In genomic region chr10:67884313-67884841, GRCh38 we compare ENCODE assay signal across 8 cellular contexts. TPM values are rescaled to one million over a fixed set of nuclear protein-coding genes. Genes with fewer than 3 reads are reported as not detected.
A peak's percentile ranks its signal among the peaks of the same experiment; 100 is the strongest.
DNase-seq lines count a peak whose midpoint lies in the region; ATAC-seq and TF ChIP-seq lines count a peak whose summit lies in the region.

TSS of gene SIRT1 (plus strand) at chr10:67884656. CDS start at chr10:67884722, 66 bp downstream.

- peaks cover 21% of the 10 kb centered on the region for H3K36me3 Mint-ChIP-seq in activated CD4-positive, alpha-beta T cell treated with anti-CD3 and anti-CD28 coated beads, Interleukin-2, amount 10 ng/mL, durations not matched to agents 24 days and 14 days (ENCODE audit: low read depth)

- H3K4me2 ChIP-seq in BLaER1 treated with 17β-estradiol and CSF1 and Interleukin-3, amounts not matched to agents 10 nM and 100 nM: peak within 1 kb of the TSS; percentile 66 to 96 (median 89)

- peak within 1 kb of the TSS; percentile 90 for H3K27ac Mint-ChIP-seq in activated CD4-positive, alpha-beta T cell treated with anti-CD3 and anti-CD28 coated beads, Interleukin-2, amount 10 ng/mL, durations not matched to agents 24 days and 14 days

- H3K4me1 ChIP-seq in BLaER1 treated with 17β-estradiol and CSF1 and Interleukin-3, amounts not matched to agents 10 nM and 100 nM: peaks cover 17 to 28% (median 23%) of the 10 kb centered on the region in 10 experiments
- peaks cover 3% of the 10 kb centered on the region for H3K4me1 ChIP-seq in colonic mucosa

- peak within 1 kb of the TSS; percentile 97 to 100 (median 99) for H3K9ac ChIP-seq in BLaER1 treated with 17β-estradiol and CSF1 and Interleukin-3, amounts not matched to agents 10 nM and 100 nM
- H3K9ac ChIP-seq in colonic mucosa (ENCODE audit: low read depth in 2 of 2, low read length in 2 of 2): peak within 1 kb of the TSS; percentile 79 to 92

- peak within 1 kb of the TSS; percentile 97 to 100 (median 99) for H3K27ac ChIP-seq in BLaER1 treated with 17β-estradiol and CSF1 and Interleukin-3, amounts not matched to agents 10 nM and 100 nM
- H3K27ac ChIP-seq in colonic mucosa: peak within 1 kb of the TSS; percentile 95

- ATAC-seq in GM19324 (IDR thresholded peaks at IDR 0.05; ENCODE audit: low FRiP score, unreplicated experiment): peak; percentile 90
- ATAC-seq in HG03460 (IDR thresholded peaks at IDR 0.05; ENCODE audit: unreplicated experiment): peak; percentile 79
- peak; percentile 88 for ATAC-seq in left colon

- DNase-seq in NCI-H524 treated with DMSO at 0.1 percent for 48 hours (lab: John Stamatoyannopoulos, UW): peak; percentile 39
- DNase-seq in activated CD4-positive, alpha-beta T cell treated with anti-CD3 and anti-CD28 coated beads, Interleukin-2, amount 10 ng/mL, durations not matched to agents 24 days and 14 days: peak; percentile 98
- peak; percentile 98 for DNase-seq in colonic mucosa
- peak; percentile 96 to 98 for DNase-seq in left colon
- DNase-seq in stimulated activated CD4-positive, alpha-beta T cell treated with anti-CD3 and anti-CD28 coated beads, Interleukin-1b, Interleukin-23, amount 100 ng/mL, for 4 hours (ENCODE audit: low read depth in 2 of 2): peak; percentile 93 to 95

- H4K20me1 ChIP-seq in BLaER1 treated with 17β-estradiol and CSF1 and Interleukin-3, amounts not matched to agents 10 nM and 100 nM: peaks cover 28 to 46% (median 41%) of the 10 kb centered on the region in 11 experiments; a peak in 20 of 22 replicates

- no peaks in the 10 kb centered on the region for H3K9me3 Mint-ChIP-seq in activated CD4-positive, alpha-beta T cell treated with anti-CD3 and anti-CD28 coated beads, Interleukin-2, amount 10 ng/mL, durations not matched to agents 24 days and 14 days

- TF ChIP-seq CTCF in colonic mucosa (IDR thresholded peaks at IDR 0.05): no peak

- H3K4me1 Mint-ChIP-seq in activated CD4-positive, alpha-beta T cell treated with anti-CD3 and anti-CD28 coated beads, Interleukin-2, amount 10 ng/mL, durations not matched to agents 24 days and 14 days: peaks cover 23% of the 10 kb centered on the region

- H3K27me3 ChIP-seq in BLaER1 treated with 17β-estradiol and CSF1 and Interleukin-3, amounts not matched to agents 10 nM and 100 nM: no peaks in the 10 kb centered on the region
- H3K27me3 ChIP-seq in colonic mucosa: no peaks in the 10 kb centered on the region

- intact Hi-C loops in activated CD4-positive, alpha-beta T cell treated with anti-CD3 and anti-CD28 coated beads, Interleukin-2, amount 10 ng/mL, durations not matched to agents 24 days and 14 days (cut with micrococcal nuclease): loop anchor here (2.0 kb wide), 2 partner anchors 94 to 446 kb away; no protein-coding TSS in a partner anchor
- intact Hi-C loops in colonic mucosa (cut with DNase I): loop anchor here (10.0 kb wide), 1 partner anchor 190 kb away; the partner anchor contains the start of gene HERC4
- intact Hi-C loops in left colon (cut with DNase I, micrococcal nuclease): no loop called here

- H3K36me3 ChIP-seq in BLaER1 treated with 17β-estradiol and CSF1 and Interleukin-3, amounts not matched to agents 10 nM and 100 nM: peaks cover 26 to 31% (median 28%) of the 10 kb centered on the region in 11 experiments
- H3K36me3 ChIP-seq in colonic mucosa: no peaks in the 10 kb centered on the region

- H3K9me3 ChIP-seq in BLaER1 treated with 17β-estradiol and CSF1 and Interleukin-3, amounts not matched to agents 10 nM and 100 nM (replicated peaks in 1 of 11): no peaks in the 10 kb centered on the region
- H3K9me3 ChIP-seq in colonic mucosa: no peaks in the 10 kb centered on the region

- peak within 1 kb of the TSS; percentile 66 to 93 (median 84) for H3K4me3 ChIP-seq in BLaER1 treated with 17β-estradiol and CSF1 and Interleukin-3, amounts not matched to agents 10 nM and 100 nM
- H3K4me3 ChIP-seq in colonic mucosa: peak within 1 kb of the TSS; percentile 73

- peak within 1 kb of the TSS; percentile 97 for H3K4me3 Mint-ChIP-seq in activated CD4-positive, alpha-beta T cell treated with anti-CD3 and anti-CD28 coated beads, Interleukin-2, amount 10 ng/mL, durations not matched to agents 24 days and 14 days

- peaks cover 3% of the 10 kb centered on the region for H3K27me3 Mint-ChIP-seq in activated CD4-positive, alpha-beta T cell treated with anti-CD3 and anti-CD28 coated beads, Interleukin-2, amount 10 ng/mL, durations not matched to agents 24 days and 14 days

RNA-seq across cellular contexts. Expression of gene SIRT1, which starts in this region (rescaled TPM):
- total RNA-seq in activated CD4-positive, alpha-beta T cell treated with anti-CD3 and anti-CD28 coated beads, Interleukin-2, amount 10 ng/mL, durations not matched to agents 24 days and 14 days: 27.1 and 27.8 TPM in 2 replicates
- total RNA-seq in colonic mucosa (10 to 100 TPM; 11.7 to 20.4 TPM), left colon (10 to 100 TPM; 14.3 to 20.9 TPM)

Comparison
In these comparisons a context has a peak if more than half of its experiments do, and no peak if none do; other contexts are left out.
1. Peak in every context shown above with its lines: DNase-seq, ATAC-seq, H3K4me3 ChIP-seq and H3K27ac ChIP-seq.
2. DNase-seq: peak in every context shown above with its lines; median percentile 98 in activated CD4-positive, alpha-beta T cell treated with anti-CD3 and anti-CD28 coated beads, Interleukin-2, amount 10 ng/mL, durations not matched to agents 24 days and 14 days; 98 in colonic mucosa; 97 in left colon; 94 in stimulated activated CD4-positive, alpha-beta T cell treated with anti-CD3 and anti-CD28 coated beads, Interleukin-1b, Interleukin-23, amount 100 ng/mL, for 4 hours; 39 in NCI-H524 treated with DMSO at 0.1 percent for 48 hours.
3. intact Hi-C loops: an anchor here in activated CD4-positive, alpha-beta T cell treated with anti-CD3 and anti-CD28 coated beads, Interleukin-2, amount 10 ng/mL, durations not matched to agents 24 days and 14 days (2.0 kb wide) and colonic mucosa (10.0 kb wide); none called in left colon.